Comparison of ENCODE assay signal across 23 cellular contexts in genomic region chr2:144128104-144128746, GRCh38.
"Had no signal": no experiment of that assay in that cellular context is flagged by ENCODE, and none has a peak within 500 bp of the region (broad histone marks: within the 10 kb centered on the region; RNA-seq: fewer than 3 reads in every experiment).

No MANE protein-coding gene starts in this region.

- H3K27me3 Mint-ChIP-seq: brain; dendritic cell treated with granulocyte-macrophage colony-stimulating factor and Interleukin-4, amounts not matched to agents 40 ng/mL and 50 ng/mL, for 4 days; naive thymus-derived CD4-positive, alpha-beta T cell; progenitor cell of endocrine pancreas; T-cell had no signal

- H3K9me3 Mint-ChIP-seq: brain; dendritic cell treated with granulocyte-macrophage colony-stimulating factor and Interleukin-4, amounts not matched to agents 40 ng/mL and 50 ng/mL, for 4 days; naive thymus-derived CD4-positive, alpha-beta T cell; T-cell had no signal

- H3K4me3 Mint-ChIP-seq: brain; dendritic cell treated with granulocyte-macrophage colony-stimulating factor and Interleukin-4, amounts not matched to agents 40 ng/mL and 50 ng/mL, for 4 days; naive thymus-derived CD4-positive, alpha-beta T cell; T-cell; T-helper 2 cell treated with Interferon-gamma antibody and Interleukin-4, amounts not matched to agents 5 μg/mL and 100 μg/mL, for 36 hours had no signal

- ATAC-seq: naive thymus-derived CD4-positive, alpha-beta T cell; T-cell; upper lobe of right lung had no signal

- H3K36me3 ChIP-seq: left ventricle myocardium inferior, sigmoid colon, SJCRH30, upper lobe of right lung had no signal

- H3K27ac ChIP-seq: left ventricle myocardium inferior, sigmoid colon, SJCRH30, upper lobe of right lung, VCaP had no signal

- H3K4me1 Mint-ChIP-seq: brain; naive thymus-derived CD4-positive, alpha-beta T cell; T-cell had no signal

- H3K27me3 ChIP-seq: sigmoid colon, SJCRH30, upper lobe of right lung had no signal

- H3K9me3 ChIP-seq: left ventricle myocardium inferior, sigmoid colon, SJCRH30, upper lobe of right lung had no signal

- DNase-seq: activated CD4-positive, alpha-beta T cell treated with anti-CD3 and anti-CD28 coated beads for 1 hour; activated CD4-positive, alpha-beta T cell treated with anti-CD3 and anti-CD28 coated beads, Interleukin-2, amount 50 U/mL, for 4 hours; activated naive CD4-positive, alpha-beta T cell; aorta; effector CD8-positive, alpha-beta T cell; erythroblast; foreskin melanocyte; hippocampal formation; left ventricle myocardium inferior; naive thymus-derived CD4-positive, alpha-beta T cell; retina; sigmoid colon; SJCRH30; stimulated activated CD4-positive, alpha-beta T cell treated with anti-CD3 and anti-CD28 coated beads, Interleukin-2, amount 100 ng/mL, for 48 hours; stimulated activated CD8-positive, alpha-beta memory T cell treated with anti-CD3 and anti-CD28 coated beads, Interleukin-4, amount 100 ng/mL, for 48 hours; stimulated activated naive CD4-positive, alpha-beta T cell; T-cell; upper lobe of right lung had no signal

- H3K4me1 ChIP-seq: left ventricle myocardium inferior, sigmoid colon, upper lobe of right lung had no signal

- H3K27ac Mint-ChIP-seq: brain; dendritic cell treated with granulocyte-macrophage colony-stimulating factor and Interleukin-4, amounts not matched to agents 40 ng/mL and 50 ng/mL, for 4 days; naive thymus-derived CD4-positive, alpha-beta T cell; progenitor cell of endocrine pancreas; T-cell; T-helper 2 cell treated with Interferon-gamma antibody and Interleukin-4, amounts not matched to agents 5 μg/mL and 100 μg/mL, for 36 hours had no signal

- H3K4me3 ChIP-seq: left ventricle myocardium inferior, sigmoid colon, SJCRH30, upper lobe of right lung had no signal
